ENCODE assay signal across 14 cellular contexts in the genomic region with DNA sequence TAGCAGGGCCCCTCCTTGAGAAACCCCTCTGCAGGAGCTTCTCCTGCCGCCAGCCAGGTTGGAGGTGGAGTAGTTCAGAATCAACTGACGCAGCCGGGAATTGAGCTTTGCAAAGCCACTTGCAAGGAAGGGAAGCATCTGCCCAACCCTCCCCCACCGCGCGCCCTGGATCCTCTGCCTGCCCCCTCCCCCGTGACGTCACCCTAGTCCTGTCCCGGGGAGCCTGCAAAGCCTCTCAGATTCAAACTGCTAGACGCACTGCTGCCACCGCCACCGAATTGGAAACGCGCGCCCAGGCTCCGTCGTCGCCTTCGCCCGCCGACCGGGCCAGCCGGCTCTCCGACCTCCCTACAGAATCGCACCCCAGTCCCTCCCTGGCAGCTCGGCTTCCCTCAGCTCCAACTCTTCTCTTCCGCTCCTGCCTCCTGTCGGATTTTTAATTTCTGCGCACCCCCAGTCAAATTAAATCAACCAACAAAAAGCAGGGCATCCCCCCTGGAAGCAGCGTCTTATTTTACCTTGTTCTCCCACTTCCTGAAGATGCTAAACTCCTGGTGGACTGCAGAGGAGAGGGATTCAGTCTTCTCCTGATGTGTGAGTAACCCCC. TPM values are rescaled to one million over a fixed set of nuclear protein-coding genes. Genes with fewer than 3 reads are reported as not detected.
A peak's percentile ranks its signal among the peaks of the same experiment; 100 is the strongest.
DNase-seq lines count a peak whose midpoint lies in the region; ATAC-seq and TF ChIP-seq lines count a peak whose summit lies in the region.
"Had no signal": no experiment of that assay in that cellular context is flagged by ENCODE, and none has a peak within 500 bp of the region (broad histone marks: within the 10 kb centered on the region; RNA-seq: fewer than 3 reads in every experiment).

No MANE protein-coding gene starts in this region.

- 42% methylated on average over 24 of the region's 30 CpGs for WGBS in suprapubic skin

- H3K36me3 Mint-ChIP-seq in activated CD4-positive, alpha-beta T cell treated with anti-CD3 and anti-CD28 coated beads, Interleukin-2, amount 10 ng/mL, durations not matched to agents 7 days and 5 days (ENCODE audit: low read depth): no peaks in the 10 kb centered on the region
- no peaks in the 10 kb centered on the region for H3K36me3 Mint-ChIP-seq in CD4-positive, alpha-beta T cell (ENCODE audit: low read depth)

- no peak for TF ChIP-seq EP300 in suprapubic skin (IDR thresholded peaks at IDR 0.05)

- H3K9me3 ChIP-seq in suprapubic skin: no peaks in the 10 kb centered on the region
- H3K9me3 ChIP-seq in CD4-positive, alpha-beta T cell (ENCODE audit: control insufficient read depth, low read length): no peaks in the 10 kb centered on the region
- H3K9me3 ChIP-seq: Caco-2, esophagus muscularis mucosa, HAP-1, sigmoid colon had no signal

- H3K27ac Mint-ChIP-seq in activated CD4-positive, alpha-beta T cell treated with anti-CD3 and anti-CD28 coated beads, Interleukin-2, amount 10 ng/mL, durations not matched to agents 7 days and 5 days: no peak overlapping the region
- H3K27ac Mint-ChIP-seq in CD4-positive, alpha-beta T cell: no peak overlapping the region

- H3K36me3 ChIP-seq in suprapubic skin: no peaks in the 10 kb centered on the region
- H3K36me3 ChIP-seq: esophagus muscularis mucosa, sigmoid colon had no signal

- POLR2A ChIA-PET in activated CD4-positive, alpha-beta T cell treated with anti-CD3 and anti-CD28 coated beads, Interleukin-2, amount 10 ng/mL, durations not matched to agents 7 days and 5 days (lab: Charles Lee): no interaction called here
- POLR2A ChIA-PET in CD4-positive, alpha-beta T cell (lab: Charles Lee): no interaction called here

- peak; percentile 22 for DNase-seq in NCI-H1105 treated with DMSO at 0.1 percent for 48 hours (lab: John Stamatoyannopoulos, UW)
- DNase-seq in cerebellum (ENCODE audit: low spot score): peak; percentile 19
- peak; percentile 70 for DNase-seq in left kidney (ENCODE audit: low read depth, low spot score)
- peak in 1 of 2 donors; percentile 63 for DNase-seq in suprapubic skin (ENCODE audit: low spot score in 2 of 2)
- no peak for DNase-seq in left lobe of liver (ENCODE audit: low spot score)
- DNase-seq in activated CD4-positive, alpha-beta T cell treated with anti-CD3 and anti-CD28 coated beads, Interleukin-2, amount 10 ng/mL, durations not matched to agents 7 days and 5 days: no peak
- DNase-seq in CD4-positive, alpha-beta T cell: no peak
- DNase-seq: Caco-2; sigmoid colon; stimulated activated naive CD4-positive, alpha-beta T cell had no signal

- TF ChIP-seq CTCF in suprapubic skin (IDR thresholded peaks at IDR 0.05): no peak
- TF ChIP-seq CTCF in CD4-positive, alpha-beta T cell (IDR thresholded peaks at IDR 0.05): no peak

- peaks cover 13% of the 10 kb centered on the region for H3K27me3 Mint-ChIP-seq in activated CD4-positive, alpha-beta T cell treated with anti-CD3 and anti-CD28 coated beads, Interleukin-2, amount 10 ng/mL, durations not matched to agents 7 days and 5 days
- H3K27me3 Mint-ChIP-seq in CD4-positive, alpha-beta T cell: peaks cover 31% of the 10 kb centered on the region

- no peak overlapping the region for H3K4me3 Mint-ChIP-seq in activated CD4-positive, alpha-beta T cell treated with anti-CD3 and anti-CD28 coated beads, Interleukin-2, amount 10 ng/mL, durations not matched to agents 7 days and 5 days
- H3K4me3 Mint-ChIP-seq in CD4-positive, alpha-beta T cell: no peak overlapping the region

- H3K27ac ChIP-seq in suprapubic skin: no peak overlapping the region
- no peak overlapping the region for H3K27ac ChIP-seq in CD4-positive, alpha-beta T cell (ENCODE audit: low read depth, low read length)
- H3K27ac ChIP-seq: esophagus muscularis mucosa, sigmoid colon had no signal

- intact Hi-C loops in CD4-positive, alpha-beta T cell (cut with DNase I, micrococcal nuclease): no loop called here

- peaks cover 4% of the 10 kb centered on the region for H3K4me1 ChIP-seq in suprapubic skin
- H3K4me1 ChIP-seq: Caco-2 had no signal

- no peak for ATAC-seq in left lobe of liver
- no peak for ATAC-seq in CD4-positive, alpha-beta T cell (ENCODE audit: poor library complexity)

- H3K4me3 ChIP-seq in suprapubic skin: peak overlapping the region; percentile 5
- H3K4me3 ChIP-seq: esophagus muscularis mucosa, HAP-1, sigmoid colon had no signal

- no peak for TF ChIP-seq POLR2A in suprapubic skin (IDR thresholded peaks at IDR 0.05)

- CTCF ChIA-PET in activated CD4-positive, alpha-beta T cell treated with anti-CD3 and anti-CD28 coated beads, Interleukin-2, amount 10 ng/mL, durations not matched to agents 7 days and 5 days (lab: Charles Lee): no interaction called here
- CTCF ChIA-PET in CD4-positive, alpha-beta T cell (lab: Charles Lee): no interaction called here

- H3K27me3 ChIP-seq in suprapubic skin: peaks cover 13% of the 10 kb centered on the region
- H3K27me3 ChIP-seq in CD4-positive, alpha-beta T cell (ENCODE audit: control insufficient read depth, insufficient read depth, low read length): peaks cover 32% of the 10 kb centered on the region

- H3K4me1 Mint-ChIP-seq in activated CD4-positive, alpha-beta T cell treated with anti-CD3 and anti-CD28 coated beads, Interleukin-2, amount 10 ng/mL, durations not matched to agents 7 days and 5 days: no peaks in the 10 kb centered on the region
- H3K4me1 Mint-ChIP-seq in CD4-positive, alpha-beta T cell (ENCODE audit: low read depth): no peaks in the 10 kb centered on the region

- H3K9me3 Mint-ChIP-seq in activated CD4-positive, alpha-beta T cell treated with anti-CD3 and anti-CD28 coated beads, Interleukin-2, amount 10 ng/mL, durations not matched to agents 7 days and 5 days: no peaks in the 10 kb centered on the region
- no peaks in the 10 kb centered on the region for H3K9me3 Mint-ChIP-seq in CD4-positive, alpha-beta T cell

RNA-seq across cellular contexts. Expression of a gene that starts 3.8 kb away (rescaled TPM):
- 26.5 TPM for total RNA-seq in cerebellum
- total RNA-seq in suprapubic skin: 1 to 10 TPM in 3 of 4 donors, under 1 TPM in 1; 0.87 to 2.7 (median 1.9) TPM
- 0.03 TPM for total RNA-seq in left lobe of liver
- total RNA-seq in activated CD4-positive, alpha-beta T cell treated with anti-CD3 and anti-CD28 coated beads, Interleukin-2, amount 10 ng/mL, durations not matched to agents 7 days and 5 days: not detected
- not detected for total RNA-seq in CD4-positive, alpha-beta T cell
- total RNA-seq: activated CD8-positive, alpha-beta memory T cell treated with anti-CD3 and anti-CD28 coated beads for 36 hours; Caco-2; chondrocyte had no signal

Comparison
In these comparisons a context has a peak if more than half of its experiments do, and no peak if none do; other contexts are left out.
1. DNase-seq: peak in NCI-H1105 treated with DMSO at 0.1 percent for 48 hours (single experiment), cerebellum (single experiment) and left kidney (single experiment); none in left lobe of liver (single experiment), activated CD4-positive, alpha-beta T cell treated with anti-CD3 and anti-CD28 coated beads, Interleukin-2, amount 10 ng/mL, durations not matched to agents 7 days and 5 days (single experiment) and CD4-positive, alpha-beta T cell (0 of 10).